ENCODE assay signal across 1 cellular context in the genomic region with DNA sequence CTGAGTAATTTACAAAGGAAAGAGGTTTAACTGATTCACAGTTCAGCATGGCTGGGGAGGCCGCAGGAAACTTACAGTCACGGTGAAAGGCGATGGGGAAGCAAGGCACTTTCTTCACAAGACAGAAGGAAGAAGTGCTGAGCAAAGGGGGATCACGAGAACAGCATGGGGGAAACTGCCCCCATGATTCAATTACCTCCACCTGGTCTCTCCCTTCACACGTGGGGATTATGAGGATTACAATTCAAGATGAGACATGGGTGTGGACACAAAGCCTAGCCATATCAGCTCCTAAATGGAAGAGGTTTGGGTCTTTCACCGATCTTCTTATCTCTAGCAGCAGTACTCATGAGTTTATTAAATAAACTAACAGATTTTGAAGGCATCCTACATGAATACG.
TF ChIP-seq lines count a peak whose summit lies in the region.

No MANE protein-coding gene starts in this region.

TF ChIP-seq in WTC11, 78 proteins besides CTCF, POLR2A, EP300 and RAD21 (continued from another document):
- TF ChIP-seq, protein P1, sequence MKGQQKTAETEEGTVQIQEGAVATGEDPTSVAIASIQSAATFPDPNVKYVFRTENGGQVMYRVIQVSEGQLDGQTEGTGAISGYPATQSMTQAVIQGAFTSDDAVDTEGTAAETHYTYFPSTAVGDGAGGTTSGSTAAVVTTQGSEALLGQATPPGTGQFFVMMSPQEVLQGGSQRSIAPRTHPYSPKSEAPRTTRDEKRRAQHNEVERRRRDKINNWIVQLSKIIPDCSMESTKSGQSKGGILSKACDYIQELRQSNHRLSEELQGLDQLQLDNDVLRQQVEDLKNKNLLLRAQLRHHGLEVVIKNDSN (CRISPR knock-in tag; IDR thresholded peaks at IDR 0.05) = no peak
- TF ChIP-seq MYBL2 (CRISPR knock-in tag; IDR thresholded peaks at IDR 0.05) = no peak
- TF ChIP-seq, protein P2, sequence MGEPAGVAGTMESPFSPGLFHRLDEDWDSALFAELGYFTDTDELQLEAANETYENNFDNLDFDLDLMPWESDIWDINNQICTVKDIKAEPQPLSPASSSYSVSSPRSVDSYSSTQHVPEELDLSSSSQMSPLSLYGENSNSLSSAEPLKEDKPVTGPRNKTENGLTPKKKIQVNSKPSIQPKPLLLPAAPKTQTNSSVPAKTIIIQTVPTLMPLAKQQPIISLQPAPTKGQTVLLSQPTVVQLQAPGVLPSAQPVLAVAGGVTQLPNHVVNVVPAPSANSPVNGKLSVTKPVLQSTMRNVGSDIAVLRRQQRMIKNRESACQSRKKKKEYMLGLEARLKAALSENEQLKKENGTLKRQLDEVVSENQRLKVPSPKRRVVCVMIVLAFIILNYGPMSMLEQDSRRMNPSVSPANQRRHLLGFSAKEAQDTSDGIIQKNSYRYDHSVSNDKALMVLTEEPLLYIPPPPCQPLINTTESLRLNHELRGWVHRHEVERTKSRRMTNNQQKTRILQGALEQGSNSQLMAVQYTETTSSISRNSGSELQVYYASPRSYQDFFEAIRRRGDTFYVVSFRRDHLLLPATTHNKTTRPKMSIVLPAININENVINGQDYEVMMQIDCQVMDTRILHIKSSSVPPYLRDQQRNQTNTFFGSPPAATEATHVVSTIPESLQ (CRISPR knock-in tag; IDR thresholded peaks at IDR 0.05) = no peak
- TF ChIP-seq ZNF138 (CRISPR knock-in tag; conservative IDR thresholded peaks at IDR 0.05) = no peak
- TF ChIP-seq, protein P3, sequence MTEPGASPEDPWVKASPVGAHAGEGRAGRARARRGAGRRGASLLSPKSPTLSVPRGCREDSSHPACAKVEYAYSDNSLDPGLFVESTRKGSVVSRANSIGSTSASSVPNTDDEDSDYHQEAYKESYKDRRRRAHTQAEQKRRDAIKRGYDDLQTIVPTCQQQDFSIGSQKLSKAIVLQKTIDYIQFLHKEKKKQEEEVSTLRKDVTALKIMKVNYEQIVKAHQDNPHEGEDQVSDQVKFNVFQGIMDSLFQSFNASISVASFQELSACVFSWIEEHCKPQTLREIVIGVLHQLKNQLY (CRISPR knock-in tag; IDR thresholded peaks at IDR 0.05) = no peak
